1 cellular context compared by ENCODE assay signal in genomic region chr1:8816831-8817412, GRCh38.
TF ChIP-seq lines count a peak whose summit lies in the region.

No MANE protein-coding gene starts in this region.

TF ChIP-seq in H1, 55 proteins besides CTCF, POLR2A, EP300 and RAD21 (continued from another document):
- no peak for TF ChIP-seq CHD7 (IDR thresholded peaks at IDR 0.05; ENCODE audit: insufficient replicate concordance, low read length)
- no peak for TF ChIP-seq TAF7 (optimal IDR thresholded peaks at IDR 0.05; ENCODE audit: borderline replicate concordance, low read depth, low read length)
- no peak for TF ChIP-seq CHD2 (IDR thresholded peaks at IDR 0.05; ENCODE audit: low read length)
- TF ChIP-seq MAFK (IDR thresholded peaks at IDR 0.05; ENCODE audit: low read depth, low read length), result no peak
- no peak for TF ChIP-seq JUND (IDR thresholded peaks at IDR 0.05; ENCODE audit: low read length)
- no peak for TF ChIP-seq TCF12 (IDR thresholded peaks at IDR 0.05; ENCODE audit: low read depth, low read length)
- no peak for TF ChIP-seq POLR2AphosphoS5 (IDR thresholded peaks at IDR 0.05; ENCODE audit: low read depth, low read length)
- peak; percentile 91; the same call in 1 of the 2 replicates for TF ChIP-seq RBBP5 (IDR thresholded peaks at IDR 0.05; ENCODE audit: borderline replicate concordance, low read depth, low read length)
- no peak for TF ChIP-seq JUN (IDR thresholded peaks at IDR 0.05; ENCODE audit: low read depth, low read length)
- no peak for TF ChIP-seq SIX5 (IDR thresholded peaks at IDR 0.05; ENCODE audit: low read depth, low read length)
- TF ChIP-seq HDAC6 (IDR thresholded peaks at IDR 0.05; ENCODE audit: low read depth, low read length), result no peak
- no peak for TF ChIP-seq GTF2F1 (IDR thresholded peaks at IDR 0.05; ENCODE audit: borderline replicate concordance, low read depth, low read length)
